ENCODE assay signal across 39 cellular contexts in genomic region chr13:74398599-74398998, GRCh38.
"Had no signal": no experiment of that assay in that cellular context is flagged by ENCODE, and none has a peak within 500 bp of the region (broad histone marks: within the 10 kb centered on the region; RNA-seq: fewer than 3 reads in every experiment).

No MANE protein-coding gene starts in this region.

- H3K36me3 ChIP-seq: adrenal gland, ascending aorta, brain microvascular endothelial cell, breast epithelium, cardiac muscle cell had no signal

- FAIRE-seq: astrocyte, bronchial epithelial cell had no signal

- H3K27me3 Mint-ChIP-seq: activated naive CD4-positive, alpha-beta T cell treated with anti-CD3 and anti-CD28 coated beads, Interleukin-2, amount 10 ng/mL, durations not matched to agents 7 days and 5 days; activated naive CD4-positive, alpha-beta T cell treated with anti-CD3 and anti-CD28 coated beads, Interleukin-2, amount 50 U/mL, for 24 hours; activated naive CD8-positive, alpha-beta T cell; activated naive CD8-positive, alpha-beta T cell treated with anti-CD3 and anti-CD28 coated beads for 36 hours; activated naive CD8-positive, alpha-beta T cell treated with anti-CD3 and anti-CD28 coated beads, Interleukin-2, amount 10 ng/mL, durations not matched to agents 7 days and 5 days; activated naive CD8-positive, alpha-beta T cell treated with anti-CD3 and anti-CD28 coated beads, Interleukin-2, amount 50 U/mL, for 24 hours; activated T-cell treated with anti-CD3 and anti-CD28 coated beads, Interleukin-2, amount 50 U/mL, for 24 hours; activated T-helper 17 cell treated with anti-CD3 and anti-CD28 coated beads, Interleukin-2, amount 50 U/mL, for 72 hours; brain; central memory CD8-positive, alpha-beta T cell had no signal

- ATAC-seq: activated naive CD4-positive, alpha-beta T cell treated with anti-CD3 and anti-CD28 coated beads, Interleukin-2, amount 50 U/mL, for 72 hours; activated naive CD8-positive, alpha-beta T cell treated with anti-CD3 and anti-CD28 coated beads, Interleukin-2, amount 50 U/mL, for 24 hours; activated T-cell treated with anti-CD3 and anti-CD28 coated beads, Interleukin-2, amount 50 U/mL, for 4 hours; activated T-cell treated with anti-CD3 and anti-CD28 coated beads, Interleukin-2, amount 50 U/mL, for 72 hours; activated T-helper 17 cell treated with anti-CD3 and anti-CD28 coated beads, Interleukin-2, amount 50 U/mL, for 72 hours; body of pancreas had no signal

- H3K4me1 Mint-ChIP-seq: activated naive CD4-positive, alpha-beta T cell treated with anti-CD3 and anti-CD28 coated beads, Interleukin-2, amount 10 ng/mL, durations not matched to agents 7 days and 5 days; activated naive CD8-positive, alpha-beta T cell treated with anti-CD3 and anti-CD28 coated beads, Interleukin-2, amount 10 ng/mL, durations not matched to agents 7 days and 5 days; activated naive CD8-positive, alpha-beta T cell treated with anti-CD3 and anti-CD28 coated beads, Interleukin-2, amount 50 U/mL, for 24 hours; activated T-helper 17 cell treated with anti-CD3 and anti-CD28 coated beads, Interleukin-2, amount 50 U/mL, for 72 hours; brain had no signal

- H3K9me3 Mint-ChIP-seq: activated naive CD4-positive, alpha-beta T cell treated with anti-CD3 and anti-CD28 coated beads for 36 hours; activated naive CD4-positive, alpha-beta T cell treated with anti-CD3 and anti-CD28 coated beads, Interleukin-2, amount 10 ng/mL, durations not matched to agents 7 days and 5 days; activated T-cell treated with anti-CD3 and anti-CD28 coated beads, Interleukin-2, amount 50 U/mL, for 24 hours; activated T-helper 1 cell treated with anti-CD3 and anti-CD28 coated beads, Interleukin-12 subunit alpha, Interleukin-12 subunit beta, Interleukin-2, Interleukin-4 antibody, amounts not matched to agents 30 ng/mL and 10 ng/mL and 1 ng/mL, durations not matched to agents 14 hours and 24 hours and 36 hours; central memory CD8-positive, alpha-beta T cell had no signal

- H3K4me1 ChIP-seq: adrenal gland, ascending aorta, body of pancreas, breast epithelium had no signal

- H3K9me3 ChIP-seq: adrenal gland, ascending aorta, body of pancreas had no signal

- H3K4me3 ChIP-seq: adrenal gland, ascending aorta, body of pancreas, breast epithelium, cardiac muscle cell had no signal

- H3K4me3 Mint-ChIP-seq: activated naive CD4-positive, alpha-beta T cell treated with anti-CD3 and anti-CD28 coated beads for 36 hours; activated naive CD4-positive, alpha-beta T cell treated with anti-CD3 and anti-CD28 coated beads, Interleukin-2, amount 10 ng/mL, durations not matched to agents 7 days and 5 days; activated naive CD4-positive, alpha-beta T cell treated with anti-CD3 and anti-CD28 coated beads, Interleukin-2, amount 50 U/mL, for 24 hours; activated naive CD8-positive, alpha-beta T cell; activated naive CD8-positive, alpha-beta T cell treated with anti-CD3 and anti-CD28 coated beads for 36 hours; activated naive CD8-positive, alpha-beta T cell treated with anti-CD3 and anti-CD28 coated beads, Interleukin-2, amount 10 ng/mL, durations not matched to agents 7 days and 5 days; activated naive CD8-positive, alpha-beta T cell treated with anti-CD3 and anti-CD28 coated beads, Interleukin-2, amount 50 U/mL, for 24 hours; activated T-cell treated with anti-CD3 and anti-CD28 coated beads, Interleukin-2, amount 50 U/mL, for 24 hours; activated T-cell treated with anti-CD3 and anti-CD28 coated beads, Interleukin-2, amount 50 U/mL, for 4 hours; activated T-cell treated with anti-CD3 and anti-CD28 coated beads, Interleukin-2, amount 50 U/mL, for 72 hours; activated T-helper 1 cell treated with anti-CD3 and anti-CD28 coated beads, Interleukin-12 subunit alpha, Interleukin-12 subunit beta, Interleukin-2, Interleukin-4 antibody, amounts not matched to agents 30 ng/mL and 10 ng/mL and 1 ng/mL, durations not matched to agents 14 hours and 24 hours and 36 hours; activated T-helper 17 cell treated with anti-CD3 and anti-CD28 coated beads, Interleukin-2, amount 50 U/mL, for 72 hours; brain; central memory CD8-positive, alpha-beta T cell had no signal

- DNase-seq: activated effector memory CD4-positive, alpha-beta T cell treated with anti-CD3 and anti-CD28 coated beads, Interleukin-2, amount 50 U/mL, for 16 hours; activated effector memory CD4-positive, alpha-beta T cell treated with Interleukin-2 at 50 U/mL for 16 hours; activated gamma-delta T cell; activated gamma-delta T cell treated with Interleukin-2 at 50 U/mL for 16 hours; activated naive CD4-positive, alpha-beta T cell; activated naive CD4-positive, alpha-beta T cell treated with anti-CD3 and anti-CD28 coated beads for 36 hours; activated naive CD4-positive, alpha-beta T cell treated with anti-CD3 and anti-CD28 coated beads, Interleukin-2, amount 10 ng/mL, durations not matched to agents 7 days and 5 days; activated naive CD4-positive, alpha-beta T cell treated with anti-CD3 and anti-CD28 coated beads, Interleukin-2, amount 50 U/mL, for 16 hours; activated naive CD4-positive, alpha-beta T cell treated with Interleukin-2 at 50 U/mL for 16 hours; activated naive CD8-positive, alpha-beta T cell treated with anti-CD3 and anti-CD28 coated beads for 36 hours; activated naive CD8-positive, alpha-beta T cell treated with anti-CD3 and anti-CD28 coated beads, Interleukin-2, amount 10 ng/mL, durations not matched to agents 7 days and 5 days; activated naive CD8-positive, alpha-beta T cell treated with anti-CD3 and anti-CD28 coated beads, Interleukin-2, amount 50 U/mL, for 24 hours; activated T-cell treated with anti-CD3 and anti-CD28 coated beads, Interleukin-2, amount 50 U/mL, for 1 hour; activated T-cell treated with anti-CD3 and anti-CD28 coated beads, Interleukin-2, amount 50 U/mL, for 24 hours; activated T-cell treated with anti-CD3 and anti-CD28 coated beads, Interleukin-2, amount 50 U/mL, for 4 hours; activated T-cell treated with anti-CD3 and anti-CD28 coated beads, Interleukin-2, amount 50 U/mL, for 48 hours; activated T-cell treated with anti-CD3 and anti-CD28 coated beads, Interleukin-2, amount 50 U/mL, for 72 hours; adrenal gland; amniotic stem cell; amygdala; anterior cingulate cortex; aorta; body of pancreas; brain microvascular endothelial cell; caudate nucleus; central memory CD4-positive, alpha-beta T cell; cerebellar nuclear complex had no signal

- H3K27me3 ChIP-seq: adrenal gland, ascending aorta, body of pancreas, brain microvascular endothelial cell, breast epithelium, cardiac muscle cell had no signal

- H3K36me3 Mint-ChIP-seq: activated naive CD4-positive, alpha-beta T cell treated with anti-CD3 and anti-CD28 coated beads, Interleukin-2, amount 10 ng/mL, durations not matched to agents 7 days and 5 days had no signal

- H3K27ac ChIP-seq: adrenal gland, ascending aorta, body of pancreas, brain microvascular endothelial cell, breast epithelium, cardiac muscle cell had no signal

- H3K27ac Mint-ChIP-seq: activated naive CD4-positive, alpha-beta T cell treated with anti-CD3 and anti-CD28 coated beads for 36 hours; activated naive CD4-positive, alpha-beta T cell treated with anti-CD3 and anti-CD28 coated beads, Interleukin-2, amount 10 ng/mL, durations not matched to agents 7 days and 5 days; activated naive CD4-positive, alpha-beta T cell treated with anti-CD3 and anti-CD28 coated beads, Interleukin-2, amount 50 U/mL, for 24 hours; activated naive CD4-positive, alpha-beta T cell treated with anti-CD3 and anti-CD28 coated beads, Interleukin-2, amount 50 U/mL, for 72 hours; activated naive CD8-positive, alpha-beta T cell; activated naive CD8-positive, alpha-beta T cell treated with anti-CD3 and anti-CD28 coated beads for 36 hours; activated naive CD8-positive, alpha-beta T cell treated with anti-CD3 and anti-CD28 coated beads, Interleukin-2, amount 10 ng/mL, durations not matched to agents 7 days and 5 days; activated naive CD8-positive, alpha-beta T cell treated with anti-CD3 and anti-CD28 coated beads, Interleukin-2, amount 50 U/mL, for 24 hours; activated T-cell treated with anti-CD3 and anti-CD28 coated beads, Interleukin-2, amount 50 U/mL, for 24 hours; activated T-cell treated with anti-CD3 and anti-CD28 coated beads, Interleukin-2, amount 50 U/mL, for 72 hours; activated T-helper 1 cell treated with anti-CD3 and anti-CD28 coated beads, Interleukin-12 subunit alpha, Interleukin-12 subunit beta, Interleukin-2, Interleukin-4 antibody, amounts not matched to agents 30 ng/mL and 10 ng/mL and 1 ng/mL, durations not matched to agents 14 hours and 24 hours and 36 hours; activated T-helper 17 cell treated with anti-CD3 and anti-CD28 coated beads, Interleukin-2, amount 50 U/mL, for 72 hours; brain had no signal
